In the genomic region with DNA sequence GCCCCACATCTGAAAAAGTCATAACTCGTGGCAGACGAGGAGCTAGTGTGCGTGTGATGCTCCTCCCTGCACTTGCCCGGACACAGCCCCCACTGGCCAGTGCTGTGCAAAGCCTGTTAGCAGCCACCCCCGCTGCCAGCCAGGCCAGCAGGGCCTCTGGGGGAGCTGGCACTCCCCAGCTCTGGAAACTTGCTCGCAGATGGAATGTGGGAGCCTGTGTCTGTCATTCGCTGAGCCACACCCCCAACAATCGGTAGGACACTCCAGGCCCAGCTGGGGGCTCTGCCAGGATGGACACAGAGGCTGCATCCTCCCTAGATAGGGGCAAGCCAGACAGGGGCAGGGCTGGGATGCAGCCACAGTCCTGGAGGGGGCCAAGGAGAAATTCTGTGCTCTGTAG, we compare ENCODE assay signal across 18 cellular contexts.
DNase-seq lines count a peak whose midpoint lies in the region; ATAC-seq and TF ChIP-seq lines count a peak whose summit lies in the region.
"Had no signal": no experiment of that assay in that cellular context is flagged by ENCODE, and none has a peak within 500 bp of the region (broad histone marks: within the 10 kb centered on the region; RNA-seq: fewer than 3 reads in every experiment).

No MANE protein-coding gene starts in this region.

- no peak overlapping the region for H3K4me3 Mint-ChIP-seq in T-helper 2 cell treated with Interferon-gamma antibody and Interleukin-4, amounts not matched to agents 5 μg/mL and 100 μg/mL, for 36 hours
- H3K4me3 Mint-ChIP-seq in MCF 10A (ENCODE audit: unreplicated experiment) = no peak overlapping the region

- CTCF ChIA-PET in MCF 10A (lab: Yijun Ruan, JAX) = interaction anchor here (0.7 kb wide), 1 partner anchor 15 kb away, joined by 3 read pairs; no protein-coding TSS in a partner anchor

- no TSS peak for BruUV-seq in MCF 10A (replicated peaks; lab: Mats Ljungman, UMichigan)

- H3K27ac Mint-ChIP-seq in T-helper 2 cell treated with Interferon-gamma antibody and Interleukin-4, amounts not matched to agents 5 μg/mL and 100 μg/mL, for 36 hours = peak overlapping the region; percentile 31
- H3K27ac Mint-ChIP-seq in MCF 10A (ENCODE audit: low read depth, unreplicated experiment) = no peak overlapping the region

- H3K36me3 Mint-ChIP-seq in T-helper 2 cell treated with Interferon-gamma antibody and Interleukin-4, amounts not matched to agents 5 μg/mL and 100 μg/mL, for 36 hours (ENCODE audit: low read depth) = peaks cover 83% of the 10 kb centered on the region
- peaks cover 74% of the 10 kb centered on the region for H3K36me3 Mint-ChIP-seq in MCF 10A (ENCODE audit: insufficient read depth, unreplicated experiment)

- peaks cover 94% of the 10 kb centered on the region for H3K36me3 ChIP-seq in neutrophil
- H3K36me3 ChIP-seq: SJSA1 had no signal

- peaks cover 3% of the 10 kb centered on the region for H3K4me1 Mint-ChIP-seq in T-helper 2 cell treated with Interferon-gamma antibody and Interleukin-4, amounts not matched to agents 5 μg/mL and 100 μg/mL, for 36 hours (ENCODE audit: low read depth)
- H3K4me1 Mint-ChIP-seq in MCF 10A (ENCODE audit: insufficient read depth, unreplicated experiment) = no peaks in the 10 kb centered on the region

- no peaks in the 10 kb centered on the region for H3K27me3 Mint-ChIP-seq in T-helper 2 cell treated with Interferon-gamma antibody and Interleukin-4, amounts not matched to agents 5 μg/mL and 100 μg/mL, for 36 hours (ENCODE audit: low read depth)
- H3K27me3 Mint-ChIP-seq in MCF 10A (ENCODE audit: insufficient read depth, unreplicated experiment) = no peaks in the 10 kb centered on the region

- no peaks in the 10 kb centered on the region for H3K9me3 ChIP-seq in neutrophil
- H3K9me3 ChIP-seq: BLaER1, SJSA1 had no signal

- peak overlapping the region; percentile 91 for H3K27ac ChIP-seq in neutrophil
- H3K27ac ChIP-seq: 22Rv1, BLaER1, SJSA1 had no signal

- intact Hi-C loops in MCF 10A (cut with micrococcal nuclease) = no loop called here

- no peak for DNase-seq in T-helper 2 cell treated with Interferon-gamma antibody and Interleukin-4, amounts not matched to agents 5 μg/mL and 100 μg/mL, for 36 hours (ENCODE audit: low spot score)
- DNase-seq in T-helper 2 cell (no peak), NB4 (ENCODE audit: low read depth) (no peak), cerebellum (ENCODE audit: low spot score) (peak; percentile 55), KBM-7 (no peak), MCF 10A (ENCODE audit: unreplicated experiment) (no peak)
- DNase-seq: H7, IMR-90, MV-4-11, NCI-H146, NCI-H2107, NCI-H345, NCI-H526 treated with DMSO at 0.1 percent for 48 hours had no signal

- peak; percentile 11 for TF ChIP-seq POLR2A in NB4 (IDR thresholded peaks at IDR 0.05; ENCODE audit: extremely low read depth, insufficient read length)

- in situ Hi-C loops in KBM-7 (cut with MboI; ENCODE audit: low pct_unique_long_range_greater_than_20kb, low sequenced_read_pairs) = no loop called here

- no peak for ATAC-seq in HG03139 (IDR thresholded peaks at IDR 0.05; ENCODE audit: unreplicated experiment)

- H3K4me1 ChIP-seq in neutrophil (ENCODE audit: control insufficient read depth in 1 of 2, insufficient read depth in 1 of 2, low read depth in 1 of 2, low read length in 1 of 2) = peaks cover 18 to 27% of the 10 kb centered on the region in 2 experiments
- H3K4me1 ChIP-seq: SJSA1 had no signal

- TF ChIP-seq CTCF in NB4 (IDR thresholded peaks at IDR 0.05; ENCODE audit: low read depth, low read length) (no peak), neutrophil (IDR thresholded peaks at IDR 0.05) (no peak), MCF 10A (IDR thresholded peaks at IDR 0.05; ENCODE audit: unreplicated experiment) (no peak)

- POLR2A ChIA-PET in MCF 10A (lab: Yijun Ruan, JAX) = no interaction called here

- H3K4me3 ChIP-seq in NB4 (ENCODE audit: low read depth, low read length) (no peak overlapping the region), neutrophil (ENCODE audit: low read depth in 1 of 2, low read length in 1 of 2) (no peak overlapping the region)
- H3K4me3 ChIP-seq: BLaER1, SJSA1 had no signal

- H3K27me3 ChIP-seq in neutrophil = no peaks in the 10 kb centered on the region
- H3K27me3 ChIP-seq: BLaER1, SJSA1 had no signal

- H3K9me3 Mint-ChIP-seq in T-helper 2 cell treated with Interferon-gamma antibody and Interleukin-4, amounts not matched to agents 5 μg/mL and 100 μg/mL, for 36 hours = no peaks in the 10 kb centered on the region
- no peaks in the 10 kb centered on the region for H3K9me3 Mint-ChIP-seq in MCF 10A (ENCODE audit: unreplicated experiment)
